Comparison of ENCODE assay signal across 21 cellular contexts in genomic region chr2:239355724-239356123, GRCh38. TPM values are rescaled to one million over a fixed set of nuclear protein-coding genes. Genes with fewer than 3 reads are reported as not detected.
DNase-seq lines count a peak whose midpoint lies in the region; ATAC-seq and TF ChIP-seq lines count a peak whose summit lies in the region.
"Had no signal": no experiment of that assay in that cellular context is flagged by ENCODE, and none has a peak within 500 bp of the region (broad histone marks: within the 10 kb centered on the region; RNA-seq: fewer than 3 reads in every experiment).

No MANE protein-coding gene starts in this region.

- ATAC-seq in gastroesophageal sphincter (peak; percentile 73), right lobe of liver (peak; percentile 39 to 69 (median 54)), GM21390 (IDR thresholded peaks at IDR 0.05; ENCODE audit: unreplicated experiment) (no peak), HG02759 (IDR thresholded peaks at IDR 0.05; ENCODE audit: unreplicated experiment) (no peak)
- ATAC-seq: activated CD8-positive, alpha-beta memory T cell treated with anti-CD3 and anti-CD28 coated beads, Interleukin-2, amount 10 ng/mL, durations not matched to agents 7 days and 5 days; activated T-cell treated with anti-CD3 and anti-CD28 coated beads, Interleukin-2, amount 50 U/mL, for 72 hours; stimulated activated effector memory CD8-positive, alpha-beta T cell treated with anti-CD3 and anti-CD28 coated beads, Interleukin-12 subunit alpha, Interleukin-12 subunit beta, amount 100 ng/mL, for 72 hours had no signal

- peak; percentile 41 to 77 for DNase-seq in cardiac fibroblast (ENCODE audit: low read depth in 2 of 2)
- no peak for DNase-seq in right lobe of liver
- DNase-seq in suprapubic skin (ENCODE audit: low spot score in 2 of 2): no peak
- no peak for DNase-seq in NCI-H2196 (lab: John Stamatoyannopoulos, UW; ENCODE audit: unreplicated experiment)
- no peak for DNase-seq in LoVo (ENCODE audit: low spot score)
- DNase-seq: activated CD4-positive, alpha-beta T cell treated with anti-CD3 and anti-CD28 coated beads, Interleukin-2, amount 10 ng/mL, durations not matched to agents 7 days and 5 days; activated CD8-positive, alpha-beta memory T cell treated with anti-CD3 and anti-CD28 coated beads, Interleukin-2, amount 10 ng/mL, durations not matched to agents 7 days and 5 days; activated naive CD4-positive, alpha-beta T cell treated with Interleukin-2 at 50 U/mL for 16 hours; activated T-cell treated with anti-CD3 and anti-CD28 coated beads, Interleukin-2, amount 50 U/mL, for 72 hours; amniotic stem cell; caudate nucleus; NCI-H1105; NCI-H1930; NCI-H345; SHP77; T1000 had no signal

- no peak overlapping the region for H3K4me3 ChIP-seq in cardiac fibroblast (replicated peaks in 1 of 2; ENCODE audit: low read depth in 2 of 2, low read length in 2 of 2)
- no peak overlapping the region for H3K4me3 ChIP-seq in gastroesophageal sphincter
- H3K4me3 ChIP-seq in right lobe of liver: no peak overlapping the region
- H3K4me3 ChIP-seq in suprapubic skin: no peak overlapping the region
- H3K4me3 ChIP-seq: smooth muscle cell had no signal

- no peaks in the 10 kb centered on the region for H3K9me3 ChIP-seq in gastroesophageal sphincter
- no peaks in the 10 kb centered on the region for H3K9me3 ChIP-seq in right lobe of liver
- no peaks in the 10 kb centered on the region for H3K9me3 ChIP-seq in suprapubic skin

- TF ChIP-seq CTCF in cardiac fibroblast (IDR thresholded peaks at IDR 0.05; ENCODE audit: low read depth, low read length): no peak
- TF ChIP-seq CTCF in gastroesophageal sphincter (IDR thresholded peaks at IDR 0.05): no peak
- no peak for TF ChIP-seq CTCF in right lobe of liver (IDR thresholded peaks at IDR 0.05)
- TF ChIP-seq CTCF in suprapubic skin (IDR thresholded peaks at IDR 0.05): no peak

- TF ChIP-seq POLR2A in gastroesophageal sphincter (IDR thresholded peaks at IDR 0.05) (no peak), right lobe of liver (IDR thresholded peaks at IDR 0.05) (no peak), suprapubic skin (IDR thresholded peaks at IDR 0.05) (no peak)

- H3K36me3 ChIP-seq in gastroesophageal sphincter (peaks cover 0 to 15% of the 10 kb centered on the region in 2 donors), right lobe of liver (peaks cover 0 to 10% (median 0%) of the 10 kb centered on the region in 4 donors), suprapubic skin (peaks cover 18% of the 10 kb centered on the region)

- TF ChIP-seq EP300 in gastroesophageal sphincter (IDR thresholded peaks at IDR 0.05): no peak
- no peak for TF ChIP-seq EP300 in suprapubic skin (IDR thresholded peaks at IDR 0.05)

- 13 to 28% methylated on average over 1 to 3 of the region's 3 CpGs for WGBS in gastroesophageal sphincter (ENCODE audit: low coverage in 1 of 2), 2 donors
- WGBS in right lobe of liver (ENCODE audit: insufficient coverage, low coverage, low lambda C conversion rate, missing lambda C conversion rate): 36% methylated on average over 3 of the region's 3 CpGs
- WGBS in suprapubic skin: 90% methylated on average over 3 of the region's 3 CpGs

- H3K27ac ChIP-seq in gastroesophageal sphincter (peak overlapping the region; percentile 74 to 81 (median 79)), right lobe of liver (no peak overlapping the region), suprapubic skin (peak overlapping the region; percentile 16)

- intact Hi-C loops in right lobe of liver (cut with DNase I): no loop called here

- H3K4me1 ChIP-seq in gastroesophageal sphincter (peaks cover 3 to 75% (median 5%) of the 10 kb centered on the region in 3 donors), right lobe of liver (peaks cover 0 to 25% (median 14%) of the 10 kb centered on the region in 4 donors), suprapubic skin (peaks cover 20% of the 10 kb centered on the region)

- H3K27me3 ChIP-seq in gastroesophageal sphincter: no peaks in the 10 kb centered on the region
- no peaks in the 10 kb centered on the region for H3K27me3 ChIP-seq in right lobe of liver
- H3K27me3 ChIP-seq in suprapubic skin: no peaks in the 10 kb centered on the region

RNA-seq across cellular contexts. Expression of gene HDAC4, which starts 45.1 kb away (rescaled TPM):
- total RNA-seq in gastroesophageal sphincter: 100 to 1,000 TPM in 1 of 4 donors, 10 to 100 TPM in 3; 41.3 to 104 (median 85.8) TPM
- 10 to 100 TPM in 5 of 6 experiments, 1 to 10 TPM in 1; 8.9 to 22.4 (median 14.7) TPM for total RNA-seq in right lobe of liver
- 100 to 1,000 TPM in 1 of 4 donors, 10 to 100 TPM in 3; 51.4 to 107 (median 70.8) TPM for total RNA-seq in suprapubic skin

Comparison
In these comparisons a context has a peak if more than half of its experiments do, and no peak if none do; other contexts are left out.
1. DNase-seq: peak in cardiac fibroblast (2 of 2); none in right lobe of liver (0 of 3), suprapubic skin (0 of 2), NCI-H2196 (single experiment) and LoVo (single experiment).
2. ATAC-seq: peak in gastroesophageal sphincter (single experiment) and right lobe of liver (4 of 4); none in GM21390 (single experiment) and HG02759 (single experiment).
3. H3K27ac ChIP-seq: peak in gastroesophageal sphincter (4 of 4) and suprapubic skin (single experiment); none in right lobe of liver (0 of 3).